Comparison of ENCODE assay signal across 15 cellular contexts in the genomic region with DNA sequence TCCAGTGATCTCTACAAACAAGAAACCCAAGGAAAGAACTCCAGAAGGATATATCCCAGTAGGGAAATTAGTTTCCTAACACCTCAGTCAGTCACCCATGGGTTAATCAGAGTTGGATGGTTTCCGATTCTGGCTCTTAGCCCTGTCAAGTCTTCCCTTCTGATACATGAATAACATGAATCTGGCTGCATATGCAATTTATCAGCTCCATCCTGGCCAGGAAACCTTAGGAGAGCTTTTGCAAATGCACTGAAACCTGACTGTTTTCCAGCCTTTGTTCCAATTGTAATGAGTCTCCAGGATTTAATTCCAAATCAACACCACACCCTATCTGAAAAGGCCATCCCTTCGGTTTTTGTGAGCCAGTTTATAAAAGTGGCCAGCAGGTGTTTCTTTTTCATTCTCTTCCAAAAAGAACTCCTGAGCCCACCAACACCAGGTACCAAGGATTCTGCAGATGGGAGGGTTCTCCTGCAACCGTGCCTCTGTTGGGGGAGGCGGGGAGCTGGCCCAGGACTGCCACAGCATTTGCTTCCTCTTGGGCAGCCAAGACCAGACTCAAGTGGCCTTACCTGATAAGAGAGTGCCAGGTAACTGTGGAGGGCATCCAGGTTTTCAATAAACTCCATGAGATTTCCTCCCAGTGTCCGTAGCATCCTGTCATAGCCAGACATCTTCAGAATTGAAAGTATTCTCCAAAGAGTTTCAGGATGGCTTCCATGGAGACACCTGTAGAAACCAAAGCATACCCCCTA.
"Had no signal": no experiment of that assay in that cellular context is flagged by ENCODE, and none has a peak within 500 bp of the region (broad histone marks: within the 10 kb centered on the region; RNA-seq: fewer than 3 reads in every experiment).

No MANE protein-coding gene starts in this region.

- ATAC-seq: activated CD4-positive, CD25-positive, alpha-beta regulatory T cell treated with anti-CD3 and anti-CD28 coated beads, Interleukin-2, amount 50 U/mL, for 24 hours; effector memory CD8-positive, alpha-beta T cell; gastroesophageal sphincter had no signal

- H3K4me3 ChIP-seq: gastroesophageal sphincter, heart right ventricle, sigmoid colon, stomach, testis had no signal

- H3K27ac Mint-ChIP-seq: activated naive CD8-positive, alpha-beta T cell; dendritic cell treated with granulocyte-macrophage colony-stimulating factor and Interleukin-4, amounts not matched to agents 40 ng/mL and 50 ng/mL, for 4 days; effector memory CD8-positive, alpha-beta T cell had no signal

- H3K27ac ChIP-seq: gastroesophageal sphincter, heart right ventricle, parathyroid adenoma, sigmoid colon, stomach, testis had no signal

- H3K36me3 ChIP-seq: gastroesophageal sphincter, heart right ventricle, sigmoid colon, stomach had no signal

- H3K4me1 ChIP-seq: gastroesophageal sphincter, parathyroid adenoma, sigmoid colon, stomach, testis had no signal

- H3K27me3 Mint-ChIP-seq: dendritic cell treated with granulocyte-macrophage colony-stimulating factor and Interleukin-4, amounts not matched to agents 40 ng/mL and 50 ng/mL, for 4 days had no signal

- H3K79me2 ChIP-seq: parathyroid adenoma had no signal

- H3K9ac ChIP-seq: parathyroid adenoma had no signal

- H3K4me3 Mint-ChIP-seq: activated naive CD8-positive, alpha-beta T cell; dendritic cell treated with granulocyte-macrophage colony-stimulating factor and Interleukin-4, amounts not matched to agents 40 ng/mL and 50 ng/mL, for 4 days; effector memory CD8-positive, alpha-beta T cell had no signal

- H3K9me3 ChIP-seq: gastroesophageal sphincter, heart right ventricle, sigmoid colon, stomach, testis had no signal

- H3K9me3 Mint-ChIP-seq: dendritic cell treated with granulocyte-macrophage colony-stimulating factor and Interleukin-4, amounts not matched to agents 40 ng/mL and 50 ng/mL, for 4 days; effector memory CD8-positive, alpha-beta T cell had no signal

- H3K27me3 ChIP-seq: gastroesophageal sphincter, heart right ventricle, sigmoid colon, stomach, testis had no signal

- H3K36me3 Mint-ChIP-seq: activated naive CD8-positive, alpha-beta T cell had no signal

- DNase-seq: activated CD4-positive, alpha-beta T cell treated with anti-CD3 and anti-CD28 coated beads, Interleukin-2, amount 50 U/mL, for 1 hour; activated CD8-positive, alpha-beta memory T cell treated with anti-CD3 and anti-CD28 coated beads for 24 hours; activated gamma-delta T cell treated with Interleukin-2 at 50 U/mL for 16 hours; effector memory CD8-positive, alpha-beta T cell; heart right ventricle; sigmoid colon; stimulated activated CD4-positive, alpha-beta T cell treated with anti-CD3 and anti-CD28 coated beads, Interleukin-2, amount 100 ng/mL, for 24 hours; stomach; T1000; testis had no signal

- H2AFZ ChIP-seq: parathyroid adenoma had no signal
